19 cellular contexts compared by ENCODE assay signal in the genomic region with DNA sequence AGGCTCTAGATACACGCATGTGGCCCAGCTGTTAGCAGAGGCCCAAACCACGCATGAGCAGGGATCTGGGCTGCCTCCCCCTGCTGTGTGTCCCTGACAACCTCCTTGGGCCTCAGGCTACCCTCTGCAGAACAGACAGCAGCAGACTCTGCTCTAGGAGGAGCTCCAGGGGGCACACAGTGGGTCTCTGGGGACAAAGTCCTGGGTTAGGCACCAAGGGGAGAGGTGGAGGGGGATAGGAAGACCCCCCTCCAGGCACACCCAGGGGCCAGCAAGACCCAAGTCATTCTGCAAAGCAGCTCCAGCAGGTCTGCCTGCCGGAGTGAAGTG. TPM values are rescaled to one million over a fixed set of nuclear protein-coding genes. Genes with fewer than 3 reads are reported as not detected.
"Had no signal": no experiment of that assay in that cellular context is flagged by ENCODE, and none has a peak within 500 bp of the region (broad histone marks: within the 10 kb centered on the region; RNA-seq: fewer than 3 reads in every experiment).

No MANE protein-coding gene starts in this region.

- DNase-seq: colonic mucosa; dermis blood vessel endothelial cell; erythroblast; heart left ventricle; hippocampal formation; kidney glomerular epithelial cell; mesendoderm; naive B cell; stimulated activated CD4-positive, alpha-beta T cell treated with anti-CD3 and anti-CD28 coated beads, Interleukin-4, amount 100 ng/mL, for 24 hours; transverse colon had no signal

- H3K4me2 ChIP-seq: smooth muscle cell had no signal

- H3K36me3 ChIP-seq: colonic mucosa, heart left ventricle, right atrium auricular region, thoracic aorta, transverse colon had no signal

- H3K9me3 ChIP-seq: colonic mucosa had no signal

- H3K4me3 Mint-ChIP-seq: nephron; stimulated activated memory B cell treated with anti-CD40 and anti-IgM and Interleukin-4, amounts not matched to agents 10 μg/mL and 1 μg/mL and 100 μg/mL, for 72 hours; stimulated activated naive CD8-positive, alpha-beta T cell treated with anti-CD3 and anti-CD28 coated beads, Interleukin-15, Interleukin-2, amounts not matched to agents 100 ng/mL and 50 ng/mL, for 24 hours had no signal

- H3K27ac Mint-ChIP-seq: naive B cell; nephron; stimulated activated memory B cell treated with anti-CD40 and anti-IgM and Interleukin-4, amounts not matched to agents 10 μg/mL and 1 μg/mL and 100 μg/mL, for 72 hours; stimulated activated naive CD8-positive, alpha-beta T cell treated with anti-CD3 and anti-CD28 coated beads, Interleukin-15, Interleukin-2, amounts not matched to agents 100 ng/mL and 50 ng/mL, for 24 hours had no signal

- H3K27me3 ChIP-seq: colonic mucosa, right atrium auricular region had no signal

- H3K4me1 ChIP-seq: colonic mucosa, heart left ventricle, right atrium auricular region, transverse colon had no signal

- H3K4me1 Mint-ChIP-seq: stimulated activated memory B cell treated with anti-CD40 and anti-IgM and Interleukin-4, amounts not matched to agents 10 μg/mL and 1 μg/mL and 100 μg/mL, for 72 hours had no signal

- H3K4me3 ChIP-seq: colonic mucosa, heart left ventricle, right atrium auricular region, smooth muscle cell, thoracic aorta, transverse colon had no signal

- H3K27ac ChIP-seq: colonic mucosa, heart left ventricle, right atrium auricular region, thoracic aorta, transverse colon had no signal

RNA-seq across cellular contexts. Expression of a gene that starts 8.0 kb away (rescaled TPM):
- total RNA-seq: endothelial cell of umbilical vein, glomerular endothelial cell, pulmonary artery endothelial cell had no signal
